In the genomic region with DNA sequence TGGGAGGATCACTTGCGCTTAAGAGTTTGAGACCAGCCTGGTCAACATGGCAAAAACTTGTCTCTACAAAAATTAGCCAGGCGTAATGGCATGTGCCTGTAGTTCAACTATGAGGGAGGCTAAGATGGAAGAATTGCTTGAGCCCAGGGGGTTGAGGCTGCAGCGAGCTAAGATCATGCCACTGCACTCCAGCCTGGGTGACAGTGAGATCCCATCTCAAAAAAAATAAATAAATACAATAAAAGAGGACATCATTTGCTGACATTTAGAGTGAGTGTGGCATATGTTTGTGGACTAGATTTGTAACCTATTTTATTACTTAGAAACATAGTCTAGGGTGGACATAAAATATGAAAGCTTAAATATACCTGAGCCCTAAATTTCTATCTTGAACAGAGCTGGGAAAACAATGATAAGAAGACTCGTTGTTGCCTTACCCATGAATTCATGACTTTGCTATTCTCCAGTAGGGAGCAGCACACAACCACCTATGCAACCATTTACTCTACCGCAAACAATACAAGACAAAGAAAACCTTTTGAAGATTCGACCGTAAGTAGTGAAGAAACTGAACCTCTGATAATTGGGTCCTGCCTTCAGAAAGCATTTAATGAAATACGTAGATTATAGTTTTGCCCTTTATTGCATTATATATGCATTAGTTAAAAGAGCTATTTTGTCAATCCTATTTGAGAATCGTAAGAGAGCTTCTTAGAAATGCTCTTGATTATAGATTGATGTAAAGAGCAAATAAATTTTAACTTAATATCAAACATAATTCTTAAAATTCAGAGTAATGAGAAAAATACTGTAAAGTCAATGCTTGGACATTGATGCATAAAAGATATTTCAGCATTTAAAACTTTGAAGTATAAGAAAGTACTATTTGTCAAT, we compare ENCODE assay signal across 8 cellular contexts.
DNase-seq lines count a peak whose midpoint lies in the region; ATAC-seq and TF ChIP-seq lines count a peak whose summit lies in the region.

No MANE protein-coding gene starts in this region.

- H4K91ac ChIP-seq in neuronal stem cell (ENCODE audit: low read depth, low read length, poor library complexity) = no peak overlapping the region

- no peaks in the 10 kb centered on the region for H3K27me3 Mint-ChIP-seq in activated T-helper 2 cell treated with anti-CD3 and anti-CD28 coated beads, Interferon-gamma antibody, Interleukin-2, Interleukin-4, amounts not matched to agents 10 μg/mL and 5 μg/mL and 100 μg/mL, durations not matched to agents 14 hours and 24 hours and 36 hours (ENCODE audit: low read depth)

- peak; percentile 30 for TF ChIP-seq CTCF in KMS-11 (conservative IDR thresholded peaks at IDR 0.05; ENCODE audit: low read depth, low read length)

- H3K4ac ChIP-seq in neuronal stem cell (ENCODE audit: low read length) = no peak overlapping the region

- H3K4me1 ChIP-seq in KMS-11 (ENCODE audit: low read depth, poor library complexity, severe bottlenecking) = no peaks in the 10 kb centered on the region
- no peaks in the 10 kb centered on the region for H3K4me1 ChIP-seq in neuronal stem cell (ENCODE audit: control insufficient read depth in 2 of 2, insufficient read depth in 1 of 2, low read depth in 1 of 2, low read length in 2 of 2)

- no peak overlapping the region for H2BK120ac ChIP-seq in neuronal stem cell (ENCODE audit: low read depth, low read length)

- no peak overlapping the region for H3K9ac ChIP-seq in KMS-11
- H3K9ac ChIP-seq in neuronal stem cell (ENCODE audit: low read depth, low read length, poor library complexity) = no peak overlapping the region

- no peak overlapping the region for H2BK15ac ChIP-seq in neuronal stem cell (ENCODE audit: low read length)

- H2BK12ac ChIP-seq in neuronal stem cell (ENCODE audit: low read length) = no peak overlapping the region

- intact Hi-C loops in activated T-helper 2 cell treated with anti-CD3 and anti-CD28 coated beads, Interferon-gamma antibody, Interleukin-2, Interleukin-4, amounts not matched to agents 10 μg/mL and 5 μg/mL and 100 μg/mL, durations not matched to agents 14 hours and 24 hours and 36 hours (cut with micrococcal nuclease) = no loop called here

- no peak overlapping the region for H2BK5ac ChIP-seq in neuronal stem cell (ENCODE audit: low read length)

- no peak overlapping the region for H3K18ac ChIP-seq in neuronal stem cell (ENCODE audit: low read length)

- H4K20me1 ChIP-seq in KMS-11 (ENCODE audit: insufficient read depth) = no peaks in the 10 kb centered on the region

- no peaks in the 10 kb centered on the region for H3K79me1 ChIP-seq in neuronal stem cell (ENCODE audit: low read depth, low read length)

- ATAC-seq in GM19455 (IDR thresholded peaks at IDR 0.05; ENCODE audit: unreplicated experiment) = no peak
- no peak for ATAC-seq in HG02763 (IDR thresholded peaks at IDR 0.05; ENCODE audit: unreplicated experiment)

- H2AFZ ChIP-seq in KMS-11 (ENCODE audit: low read depth) (no peak overlapping the region), neuronal stem cell (ENCODE audit: low read length) (no peak overlapping the region)

- H3K4me2 ChIP-seq in KMS-11 (no peak overlapping the region), neuronal stem cell (ENCODE audit: insufficient read depth, low read length, poor library complexity, severe bottlenecking) (no peak overlapping the region)

- no peak overlapping the region for H3K23ac ChIP-seq in neuronal stem cell (ENCODE audit: low read depth, low read length, poor library complexity)

- DNase-seq in GM04504 (ENCODE audit: low read depth) (peak; percentile 47), RPMI7951 (ENCODE audit: low read depth) (peak; percentile 64), fibroblast of gingiva (ENCODE audit: low read depth) (peak; percentile 71), neuronal stem cell (ENCODE audit: low spot score) (peak; percentile 12)
- no peak for DNase-seq in activated T-helper 2 cell treated with anti-CD3 and anti-CD28 coated beads, Interferon-gamma antibody, Interleukin-2, Interleukin-4, amounts not matched to agents 10 μg/mL and 5 μg/mL and 100 μg/mL, durations not matched to agents 14 hours and 24 hours and 36 hours (ENCODE audit: low spot score)

- WGBS in neuronal stem cell (ENCODE audit: extremely low coverage in 2 of 2, insufficient read length in 2 of 2, insufficient replicate concordance in 1 of 2), 2 donors = no CpG with 5 or more reads among the region's 9 CpGs

- no peak overlapping the region for H3K27ac Mint-ChIP-seq in activated T-helper 2 cell treated with anti-CD3 and anti-CD28 coated beads, Interferon-gamma antibody, Interleukin-2, Interleukin-4, amounts not matched to agents 10 μg/mL and 5 μg/mL and 100 μg/mL, durations not matched to agents 14 hours and 24 hours and 36 hours

- no peaks in the 10 kb centered on the region for H3K4me1 Mint-ChIP-seq in activated T-helper 2 cell treated with anti-CD3 and anti-CD28 coated beads, Interferon-gamma antibody, Interleukin-2, Interleukin-4, amounts not matched to agents 10 μg/mL and 5 μg/mL and 100 μg/mL, durations not matched to agents 14 hours and 24 hours and 36 hours (ENCODE audit: low read depth)

- H2AK5ac ChIP-seq in neuronal stem cell (ENCODE audit: low read depth, low read length) = no peak overlapping the region

- no peaks in the 10 kb centered on the region for H3K36me3 Mint-ChIP-seq in activated T-helper 2 cell treated with anti-CD3 and anti-CD28 coated beads, Interferon-gamma antibody, Interleukin-2, Interleukin-4, amounts not matched to agents 10 μg/mL and 5 μg/mL and 100 μg/mL, durations not matched to agents 14 hours and 24 hours and 36 hours (ENCODE audit: low read depth)

- no peaks in the 10 kb centered on the region for H3K79me2 ChIP-seq in KMS-11 (ENCODE audit: insufficient read depth, low read depth)

- no peak overlapping the region for H3K4me3 Mint-ChIP-seq in activated T-helper 2 cell treated with anti-CD3 and anti-CD28 coated beads, Interferon-gamma antibody, Interleukin-2, Interleukin-4, amounts not matched to agents 10 μg/mL and 5 μg/mL and 100 μg/mL, durations not matched to agents 14 hours and 24 hours and 36 hours (ENCODE audit: low read depth)

- no peak overlapping the region for H3K4me3 ChIP-seq in KMS-11 (IDR thresholded peaks at IDR 0.05; ENCODE audit: insufficient read depth, low read depth, low read length)
- H3K4me3 ChIP-seq in neuronal stem cell (ENCODE audit: low read length in 2 of 2) = no peak overlapping the region

- no peaks in the 10 kb centered on the region for H3K27me3 ChIP-seq in KMS-11 (ENCODE audit: insufficient read depth, low read depth)
- no peaks in the 10 kb centered on the region for H3K27me3 ChIP-seq in neuronal stem cell (ENCODE audit: control insufficient read depth in 3 of 3, insufficient read depth in 3 of 3, low read depth in 1 of 3, low read length in 3 of 3)

- no peak overlapping the region for H3K14ac ChIP-seq in neuronal stem cell (ENCODE audit: low read length)

- no peaks in the 10 kb centered on the region for H3K9me3 ChIP-seq in neuronal stem cell (replicated peaks in 1 of 2; ENCODE audit: control insufficient read depth in 2 of 2, insufficient read depth in 1 of 2, low read depth in 1 of 2, low read length in 2 of 2)

- no peaks in the 10 kb centered on the region for H3K9me3 Mint-ChIP-seq in activated T-helper 2 cell treated with anti-CD3 and anti-CD28 coated beads, Interferon-gamma antibody, Interleukin-2, Interleukin-4, amounts not matched to agents 10 μg/mL and 5 μg/mL and 100 μg/mL, durations not matched to agents 14 hours and 24 hours and 36 hours

- H3K27ac ChIP-seq in KMS-11 (no peak overlapping the region), neuronal stem cell (replicated peaks; ENCODE audit: low read length) (no peak overlapping the region)

- no peaks in the 10 kb centered on the region for H3K36me3 ChIP-seq in KMS-11 (ENCODE audit: insufficient read depth)
- no peaks in the 10 kb centered on the region for H3K36me3 ChIP-seq in neuronal stem cell (replicated peaks in 1 of 2; ENCODE audit: control insufficient read depth in 2 of 2, insufficient read depth in 2 of 2, low read length in 2 of 2)

- H4K8ac ChIP-seq in neuronal stem cell (ENCODE audit: low read depth, low read length) = no peak overlapping the region
